ENCODE assay signal across 16 cellular contexts in the genomic region with DNA sequence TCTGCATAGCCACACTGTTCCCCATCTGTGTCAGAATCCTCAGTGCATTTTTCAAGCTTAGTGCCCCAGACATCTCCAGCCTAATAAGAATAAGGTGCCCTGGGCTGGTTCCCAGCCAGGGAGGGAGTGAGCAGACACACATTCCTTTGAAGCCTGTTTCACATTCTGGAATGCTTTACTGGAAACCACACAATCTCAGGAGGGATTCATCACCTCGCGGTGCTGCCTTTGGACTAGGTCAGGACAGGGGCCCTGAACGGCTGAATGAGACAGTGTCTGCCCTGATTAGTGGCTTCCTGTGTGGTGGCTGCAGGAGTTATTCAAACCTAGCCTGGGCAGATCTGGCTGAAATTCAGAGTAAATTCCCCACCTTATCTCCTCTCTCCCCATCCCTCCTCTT.
DNase-seq lines count a peak whose midpoint lies in the region; ATAC-seq and TF ChIP-seq lines count a peak whose summit lies in the region.
"Had no signal": no experiment of that assay in that cellular context is flagged by ENCODE, and none has a peak within 500 bp of the region (broad histone marks: within the 10 kb centered on the region; RNA-seq: fewer than 3 reads in every experiment).

No MANE protein-coding gene starts in this region.

- no peak overlapping the region for H3K9ac ChIP-seq in skeletal muscle satellite cell (ENCODE audit: low read depth, low read length)

- peak; percentile 60 for DNase-seq in HK-2 (ENCODE audit: unreplicated experiment)
- peak; percentile 33 for DNase-seq in astrocyte of the spinal cord (ENCODE audit: low read depth, low spot score)
- peak; percentile 16 for DNase-seq in kidney epithelial cell (ENCODE audit: low read depth)
- no peak for DNase-seq in anterior cingulate cortex (lab: John Stamatoyannopoulos, UW)
- DNase-seq in head of caudate nucleus, result no peak
- DNase-seq: activated CD4-positive, alpha-beta memory T cell treated with anti-CD3 and anti-CD28 coated beads, Interleukin-2, amount 10 ng/mL, durations not matched to agents 7 days and 5 days; Caco-2; left colon; NCI-H1417 treated with DMSO at 0.1 percent for 48 hours; NCI-H510A; Peyer's patch; stimulated activated CD4-positive, alpha-beta T cell treated with anti-CD3 and anti-CD28 coated beads, Interleukin-15, amount 100 ng/mL, for 24 hours; transverse colon had no signal

- H3K27me3 ChIP-seq in kidney epithelial cell (ENCODE audit: control insufficient read depth, insufficient read depth, low read length) (no peaks in the 10 kb centered on the region), skeletal muscle satellite cell (ENCODE audit: control insufficient read depth, insufficient read depth, low read length) (peaks cover 3% of the 10 kb centered on the region)
- H3K27me3 ChIP-seq: Peyer's patch, transverse colon had no signal

- TF ChIP-seq CTCF in astrocyte of the spinal cord (IDR thresholded peaks at IDR 0.05; ENCODE audit: low read depth, low read length) (no peak), kidney epithelial cell (IDR thresholded peaks at IDR 0.05; ENCODE audit: insufficient read depth, low read length, poor library complexity, severe bottlenecking) (no peak)

- ATAC-seq in GM21528 (IDR thresholded peaks at IDR 0.05; ENCODE audit: low FRiP score, unreplicated experiment) (no peak), HG03571 (IDR thresholded peaks at IDR 0.05; ENCODE audit: unreplicated experiment) (no peak)
- ATAC-seq: left colon had no signal

- no peaks in the 10 kb centered on the region for H3K9me3 ChIP-seq in skeletal muscle satellite cell (replicated peaks; ENCODE audit: low read length)
- H3K9me3 ChIP-seq: transverse colon had no signal

- H3K4me1 ChIP-seq in skeletal muscle satellite cell (ENCODE audit: control insufficient read depth, insufficient read depth, low read length), result peaks cover 16% of the 10 kb centered on the region
- H3K4me1 ChIP-seq: Caco-2, Peyer's patch had no signal

- in situ Hi-C loops in astrocyte of the spinal cord (cut with HindIII; ENCODE audit: low sequenced_read_pairs), result no loop called here

- H3K36me3 ChIP-seq in kidney epithelial cell (ENCODE audit: control insufficient read depth, insufficient read depth, low read length) (no peaks in the 10 kb centered on the region), skeletal muscle satellite cell (ENCODE audit: insufficient read depth, low read length) (no peaks in the 10 kb centered on the region)
- H3K36me3 ChIP-seq: Peyer's patch, transverse colon had no signal

- intact Hi-C loops in head of caudate nucleus (cut with DNase I), result no loop called here

- no peak overlapping the region for H3K4me3 ChIP-seq in astrocyte of the spinal cord (ENCODE audit: low read depth, low read length)
- no peak overlapping the region for H3K4me3 ChIP-seq in kidney epithelial cell (ENCODE audit: low read depth, low read length)
- H3K4me3 ChIP-seq in skeletal muscle satellite cell (ENCODE audit: low read length), result no peak overlapping the region
- H3K4me3 ChIP-seq: Peyer's patch, transverse colon had no signal

- H3K4me2 ChIP-seq in skeletal muscle satellite cell (ENCODE audit: low read length), result peak overlapping the region; percentile 2

Comparison
In these comparisons a context has a peak if more than half of its experiments do, and no peak if none do; other contexts are left out.
1. DNase-seq: peak in HK-2 (single experiment), astrocyte of the spinal cord (single experiment) and kidney epithelial cell (single experiment); none in anterior cingulate cortex (0 of 58) and head of caudate nucleus (0 of 42).